ENCODE assay signal across 10 cellular contexts in genomic region chr4:144611850-144612249, GRCh38. TPM values are rescaled to one million over a fixed set of nuclear protein-coding genes. Genes with fewer than 3 reads are reported as not detected.
DNase-seq lines count a peak whose midpoint lies in the region; ATAC-seq, FAIRE-seq and TF ChIP-seq lines count a peak whose summit lies in the region.
"Had no signal": no experiment of that assay in that cellular context is flagged by ENCODE, and none has a peak within 500 bp of the region (broad histone marks: within the 10 kb centered on the region; RNA-seq: fewer than 3 reads in every experiment).

No MANE protein-coding gene starts in this region.

- no peak overlapping the region for H3K4me3 Mint-ChIP-seq in activated naive CD4-positive, alpha-beta T cell treated with anti-CD3 and anti-CD28 coated beads, Interleukin-2, amount 10 ng/mL, durations not matched to agents 7 days and 5 days
- no peak overlapping the region for H3K4me3 Mint-ChIP-seq in activated T-helper 1 cell treated with anti-CD3 and anti-CD28 coated beads, Interleukin-12 subunit alpha, Interleukin-12 subunit beta, Interleukin-2, Interleukin-4 antibody, amounts not matched to agents 30 ng/mL and 10 ng/mL and 1 ng/mL, durations not matched to agents 14 hours and 24 hours and 36 hours
- H3K4me3 Mint-ChIP-seq: activated B cell treated with CpG ODN at 0.5 μM for 24 hours; stimulated activated naive CD8-positive, alpha-beta T cell treated with anti-CD3 and anti-CD28 coated beads, Interleukin-15, amount 100 ng/mL, for 72 hours had no signal

- TF ChIP-seq CTCF in AG09319 (IDR thresholded peaks at IDR 0.05; ENCODE audit: low read depth, low read length) (peak; percentile 41), LNCAP (IDR thresholded peaks at IDR 0.05) (peak; percentile 29; the same call in 1 of the 2 replicates), vagina (IDR thresholded peaks at IDR 0.05) (no peak)

- no peaks in the 10 kb centered on the region for H3K27me3 ChIP-seq in vagina

- no peaks in the 10 kb centered on the region for H3K9me3 Mint-ChIP-seq in activated naive CD4-positive, alpha-beta T cell treated with anti-CD3 and anti-CD28 coated beads, Interleukin-2, amount 10 ng/mL, durations not matched to agents 7 days and 5 days
- no peaks in the 10 kb centered on the region for H3K9me3 Mint-ChIP-seq in activated T-helper 1 cell treated with anti-CD3 and anti-CD28 coated beads, Interleukin-12 subunit alpha, Interleukin-12 subunit beta, Interleukin-2, Interleukin-4 antibody, amounts not matched to agents 30 ng/mL and 10 ng/mL and 1 ng/mL, durations not matched to agents 14 hours and 24 hours and 36 hours

- no peaks in the 10 kb centered on the region for H3K4me1 ChIP-seq in vagina

- no peaks in the 10 kb centered on the region for H3K36me3 ChIP-seq in vagina

- no peaks in the 10 kb centered on the region for H3K4me1 Mint-ChIP-seq in activated naive CD4-positive, alpha-beta T cell treated with anti-CD3 and anti-CD28 coated beads, Interleukin-2, amount 10 ng/mL, durations not matched to agents 7 days and 5 days
- H3K4me1 Mint-ChIP-seq in activated T-helper 1 cell treated with anti-CD3 and anti-CD28 coated beads, Interleukin-12 subunit alpha, Interleukin-12 subunit beta, Interleukin-2, Interleukin-4 antibody, amounts not matched to agents 30 ng/mL and 10 ng/mL and 1 ng/mL, durations not matched to agents 14 hours and 24 hours and 36 hours (ENCODE audit: low read depth) = no peaks in the 10 kb centered on the region
- H3K4me1 Mint-ChIP-seq: activated B cell treated with CpG ODN at 0.5 μM for 24 hours; stimulated activated naive CD8-positive, alpha-beta T cell treated with anti-CD3 and anti-CD28 coated beads, Interleukin-15, amount 100 ng/mL, for 72 hours had no signal

- no peak overlapping the region for H3K4me3 ChIP-seq in vagina

- no peaks in the 10 kb centered on the region for H3K36me3 Mint-ChIP-seq in activated naive CD4-positive, alpha-beta T cell treated with anti-CD3 and anti-CD28 coated beads, Interleukin-2, amount 10 ng/mL, durations not matched to agents 7 days and 5 days
- H3K36me3 Mint-ChIP-seq in activated T-helper 1 cell treated with anti-CD3 and anti-CD28 coated beads, Interleukin-12 subunit alpha, Interleukin-12 subunit beta, Interleukin-2, Interleukin-4 antibody, amounts not matched to agents 30 ng/mL and 10 ng/mL and 1 ng/mL, durations not matched to agents 14 hours and 24 hours and 36 hours (ENCODE audit: low read depth) = no peaks in the 10 kb centered on the region

- H3K27ac ChIP-seq in vagina = no peak overlapping the region

- no peak for TF ChIP-seq POLR2A in vagina (IDR thresholded peaks at IDR 0.05)

- no peaks in the 10 kb centered on the region for H3K9me3 ChIP-seq in vagina

- no peak overlapping the region for H3K27ac Mint-ChIP-seq in activated naive CD4-positive, alpha-beta T cell treated with anti-CD3 and anti-CD28 coated beads, Interleukin-2, amount 10 ng/mL, durations not matched to agents 7 days and 5 days
- no peak overlapping the region for H3K27ac Mint-ChIP-seq in activated T-helper 1 cell treated with anti-CD3 and anti-CD28 coated beads, Interleukin-12 subunit alpha, Interleukin-12 subunit beta, Interleukin-2, Interleukin-4 antibody, amounts not matched to agents 30 ng/mL and 10 ng/mL and 1 ng/mL, durations not matched to agents 14 hours and 24 hours and 36 hours
- H3K27ac Mint-ChIP-seq: activated B cell treated with CpG ODN at 0.5 μM for 24 hours; stimulated activated naive CD8-positive, alpha-beta T cell treated with anti-CD3 and anti-CD28 coated beads, Interleukin-15, amount 100 ng/mL, for 72 hours had no signal

- ATAC-seq in GM18907 (IDR thresholded peaks at IDR 0.05; ENCODE audit: unreplicated experiment) = peak; percentile 50
- ATAC-seq: stimulated activated naive CD8-positive, alpha-beta T cell treated with anti-CD3 and anti-CD28 coated beads, Interleukin-15, amount 100 ng/mL, for 72 hours had no signal

- DNase-seq in AG09319 (ENCODE audit: extremely low read depth, low read depth) (no peak), frontal cortex (ENCODE audit: low spot score in 2 of 2) (peak; percentile 10 to 28), vagina (ENCODE audit: extremely low spot score in 2 of 2) (no peak), dedifferentiated amniotic fluid mesenchymal stem cell (ENCODE audit: extremely low spot score) (no peak)
- no peak for DNase-seq in activated naive CD4-positive, alpha-beta T cell treated with anti-CD3 and anti-CD28 coated beads, Interleukin-2, amount 10 ng/mL, durations not matched to agents 7 days and 5 days
- DNase-seq in activated T-helper 1 cell treated with anti-CD3 and anti-CD28 coated beads, Interleukin-12 subunit alpha, Interleukin-12 subunit beta, Interleukin-2, Interleukin-4 antibody, amounts not matched to agents 30 ng/mL and 10 ng/mL and 1 ng/mL, durations not matched to agents 14 hours and 24 hours and 36 hours (ENCODE audit: low spot score) = no peak
- DNase-seq: activated B cell treated with CpG ODN at 0.5 μM for 24 hours had no signal

- intact Hi-C loops in vagina (cut with DNase I) = no loop called here
- intact Hi-C loops in activated T-helper 1 cell treated with anti-CD3 and anti-CD28 coated beads, Interleukin-12 subunit alpha, Interleukin-12 subunit beta, Interleukin-2, Interleukin-4 antibody, amounts not matched to agents 30 ng/mL and 10 ng/mL and 1 ng/mL, durations not matched to agents 14 hours and 24 hours and 36 hours (cut with micrococcal nuclease) = loop anchor here (5.0 kb wide), 1 partner anchor 450 kb away; no protein-coding TSS in a partner anchor

- no peak for FAIRE-seq in frontal cortex (lab: Jason Lieb, UNC)

- H3K27me3 Mint-ChIP-seq in activated naive CD4-positive, alpha-beta T cell treated with anti-CD3 and anti-CD28 coated beads, Interleukin-2, amount 10 ng/mL, durations not matched to agents 7 days and 5 days = no peaks in the 10 kb centered on the region
- H3K27me3 Mint-ChIP-seq in activated T-helper 1 cell treated with anti-CD3 and anti-CD28 coated beads, Interleukin-12 subunit alpha, Interleukin-12 subunit beta, Interleukin-2, Interleukin-4 antibody, amounts not matched to agents 30 ng/mL and 10 ng/mL and 1 ng/mL, durations not matched to agents 14 hours and 24 hours and 36 hours (ENCODE audit: insufficient read depth) = no peaks in the 10 kb centered on the region
- H3K27me3 Mint-ChIP-seq: stimulated activated naive CD8-positive, alpha-beta T cell treated with anti-CD3 and anti-CD28 coated beads, Interleukin-15, amount 100 ng/mL, for 72 hours had no signal

- CTCF ChIA-PET in activated naive CD4-positive, alpha-beta T cell treated with anti-CD3 and anti-CD28 coated beads, Interleukin-2, amount 10 ng/mL, durations not matched to agents 7 days and 5 days (lab: Charles Lee) = no interaction called here

RNA-seq across cellular contexts. Expression of gene HHIP, which starts 34.1 kb away (rescaled TPM):
- total RNA-seq in frontal cortex = 0.82 TPM
- total RNA-seq in vagina = 0.25 TPM
- total RNA-seq in activated T-helper 1 cell treated with anti-CD3 and anti-CD28 coated beads, Interleukin-12 subunit alpha, Interleukin-12 subunit beta, Interleukin-2, Interleukin-4 antibody, amounts not matched to agents 30 ng/mL and 10 ng/mL and 1 ng/mL, durations not matched to agents 14 hours and 24 hours and 36 hours = not detected in 2 replicates
- total RNA-seq: activated B cell treated with CpG ODN at 0.5 μM for 24 hours had no signal

Comparison
In these comparisons a context has a peak if more than half of its experiments do, and no peak if none do; other contexts are left out.
1. DNase-seq: peak in frontal cortex (2 of 2); none in AG09319 (single experiment), vagina (0 of 2), dedifferentiated amniotic fluid mesenchymal stem cell (single experiment), activated naive CD4-positive, alpha-beta T cell treated with anti-CD3 and anti-CD28 coated beads, Interleukin-2, amount 10 ng/mL, durations not matched to agents 7 days and 5 days (single experiment) and activated T-helper 1 cell treated with anti-CD3 and anti-CD28 coated beads, Interleukin-12 subunit alpha, Interleukin-12 subunit beta, Interleukin-2, Interleukin-4 antibody, amounts not matched to agents 30 ng/mL and 10 ng/mL and 1 ng/mL, durations not matched to agents 14 hours and 24 hours and 36 hours (single experiment).
2. CTCF ChIP-seq: peak in AG09319 (single experiment) and LNCAP (single experiment); none in vagina (0 of 3).